In genomic region chr11:65988791-65989592, GRCh38 we compare ENCODE assay signal across 1 cellular context.
TF ChIP-seq lines count a peak whose summit lies in the region.

No MANE protein-coding gene starts in this region.

TF ChIP-seq in endothelial cell of umbilical vein, 7 proteins besides CTCF, POLR2A, EP300 and RAD21 (continued from another document):
- no peak for TF ChIP-seq MAX (IDR thresholded peaks at IDR 0.05; ENCODE audit: insufficient read depth, insufficient read length)
- no peak for TF ChIP-seq GATA2 (IDR thresholded peaks at IDR 0.05; ENCODE audit: insufficient read depth, insufficient read length, low read depth, low read length)
- no peak for TF ChIP-seq JUN (IDR thresholded peaks at IDR 0.05; ENCODE audit: borderline replicate concordance, insufficient read depth, insufficient read length, low read depth)
- no peak for TF ChIP-seq FOS (IDR thresholded peaks at IDR 0.05; ENCODE audit: borderline replicate concordance, insufficient read depth, low read length)
TF ChIP-seq in endothelial cell of umbilical vein: peak in this region for 1.
